17 cellular contexts compared by ENCODE assay signal in the genomic region with DNA sequence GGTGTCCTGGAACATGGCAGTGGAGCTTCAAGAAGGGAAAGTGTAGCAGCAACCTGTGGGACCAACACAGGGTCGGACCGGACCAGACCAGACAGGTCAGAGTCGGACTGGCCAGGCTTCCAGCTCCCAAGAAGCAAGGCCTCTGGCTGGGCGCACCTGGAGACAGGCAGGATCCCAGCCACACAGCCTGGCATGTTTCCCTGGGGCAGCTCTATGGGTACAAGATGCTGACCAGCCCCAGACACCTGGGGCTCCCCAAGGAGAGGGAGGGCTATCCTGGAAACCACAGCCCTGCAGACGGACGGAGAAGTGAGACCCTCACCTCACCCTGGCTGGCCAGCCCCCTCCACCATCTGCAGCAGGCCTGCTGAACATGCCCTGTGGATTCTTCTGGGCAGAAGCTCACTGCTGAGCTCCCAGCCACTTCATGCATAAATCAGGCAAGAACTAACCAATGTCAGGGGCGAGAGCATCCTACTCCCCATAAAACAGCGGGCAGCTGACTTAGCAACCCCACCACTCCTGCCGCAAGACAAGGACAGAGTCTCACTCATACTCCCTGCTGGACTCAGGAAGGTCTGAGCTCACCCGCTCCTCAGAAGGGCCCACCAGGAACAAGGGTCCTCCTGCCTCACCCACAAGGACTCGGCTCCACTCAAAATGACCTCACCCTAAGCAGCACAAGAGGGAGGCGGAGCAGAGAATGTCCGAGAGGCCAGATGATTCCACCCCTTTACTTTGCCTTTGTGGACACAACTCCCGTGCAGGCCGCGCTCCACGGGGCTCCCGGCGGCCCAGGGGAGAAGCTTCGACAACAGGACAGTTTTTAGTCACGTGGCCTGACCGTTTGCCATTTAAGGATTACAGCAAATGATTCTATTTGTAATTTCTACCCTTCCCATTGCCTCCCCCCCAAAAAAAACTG.
"Had no signal": no experiment of that assay in that cellular context is flagged by ENCODE, and none has a peak within 500 bp of the region (broad histone marks: within the 10 kb centered on the region; RNA-seq: fewer than 3 reads in every experiment).

No MANE protein-coding gene starts in this region.

- DNase-seq: activated CD4-positive, alpha-beta T cell treated with anti-CD3 and anti-CD28 coated beads, Interleukin-2, amount 50 U/mL, for 1 hour; activated naive CD4-positive, alpha-beta T cell; activated naive CD8-positive, alpha-beta T cell treated with anti-CD3 and anti-CD28 coated beads for 36 hours; amniotic stem cell; effector CD4-positive, alpha-beta T cell; stimulated activated CD4-positive, alpha-beta T cell treated with anti-CD3 and anti-CD28 coated beads, Interleukin-12 subunit alpha, Interleukin-12 subunit beta, amount 100 ng/mL, for 4 hours; stimulated activated CD4-positive, alpha-beta T cell treated with anti-CD3 and anti-CD28 coated beads, Interleukin-1b, Interleukin-23, amount 100 ng/mL, for 48 hours; T-helper 1 cell; T-helper 9 cell had no signal

- H3K4me3 ChIP-seq: esophagus muscularis mucosa, hepatocyte, stomach had no signal

- H3K9me3 Mint-ChIP-seq: activated naive CD8-positive, alpha-beta T cell treated with anti-CD3 and anti-CD28 coated beads for 36 hours; mesothelial cell of epicardium; natural killer cell treated with Interleukin-12 subunit alpha and Interleukin-12 subunit beta and Interleukin-15 and Interleukin-18, amount 100 ng/mL, for 72 hours; type B pancreatic cell had no signal

- H3K4me3 Mint-ChIP-seq: activated naive CD8-positive, alpha-beta T cell treated with anti-CD3 and anti-CD28 coated beads for 36 hours; mesothelial cell of epicardium; natural killer cell treated with Interleukin-12 subunit alpha and Interleukin-12 subunit beta and Interleukin-15 and Interleukin-18, amount 100 ng/mL, for 72 hours; type B pancreatic cell had no signal

- H3K36me3 Mint-ChIP-seq: type B pancreatic cell had no signal

- H3K9me3 ChIP-seq: esophagus muscularis mucosa, stomach had no signal

- H3K27ac ChIP-seq: esophagus muscularis mucosa, hepatocyte, stomach had no signal

- H3K27ac Mint-ChIP-seq: activated naive CD8-positive, alpha-beta T cell treated with anti-CD3 and anti-CD28 coated beads for 36 hours; mesothelial cell of epicardium; natural killer cell treated with Interleukin-12 subunit alpha and Interleukin-12 subunit beta and Interleukin-15 and Interleukin-18, amount 100 ng/mL, for 72 hours; progenitor cell of endocrine pancreas; type B pancreatic cell had no signal

- ATAC-seq: activated CD4-positive, CD25-positive, alpha-beta regulatory T cell treated with anti-CD3 and anti-CD28 coated beads, Interleukin-2, amount 50 U/mL, for 24 hours; natural killer cell treated with Interleukin-12 subunit alpha and Interleukin-12 subunit beta and Interleukin-15 and Interleukin-18, amount 100 ng/mL, for 72 hours had no signal
